Comparison of ENCODE assay signal across 8 cellular contexts in genomic region chr15:79897380-79897678, GRCh38. TPM values are rescaled to one million over a fixed set of nuclear protein-coding genes. Genes with fewer than 3 reads are reported as not detected.
DNase-seq lines count a peak whose midpoint lies in the region; ATAC-seq, FAIRE-seq and TF ChIP-seq lines count a peak whose summit lies in the region.

No MANE protein-coding gene starts in this region.

- POLR2A ChIA-PET in HepG2 (lab: Yijun Ruan, JAX), result interaction anchor here (2.8 to 4.9 kb wide), 2 partner anchors 11 to 26 kb away, joined by 37 to 40 read pairs; no protein-coding TSS in a partner anchor

- H3K36me3 ChIP-seq in HepG2 (replicated peaks in 1 of 2; ENCODE audit: control insufficient read depth in 1 of 2, insufficient read depth in 2 of 2, low read length in 2 of 2) (no peaks in the 10 kb centered on the region), thyroid gland (no peaks in the 10 kb centered on the region)

- H3K4me1 ChIP-seq in HepG2 (ENCODE audit: insufficient read depth, low read length) (peaks cover 57% of the 10 kb centered on the region), thyroid gland (peaks cover 9 to 16% of the 10 kb centered on the region in 2 donors)

- H3K9me3 Mint-ChIP-seq in activated T-cell treated with anti-CD3 and anti-CD28 coated beads, Interleukin-2, amount 50 U/mL, for 24 hours, result no peaks in the 10 kb centered on the region

- peaks cover 62% of the 10 kb centered on the region for H3K4me1 Mint-ChIP-seq in activated T-cell treated with anti-CD3 and anti-CD28 coated beads, Interleukin-2, amount 50 U/mL, for 24 hours (ENCODE audit: low read depth)

- H3K4me2 ChIP-seq in HepG2 (ENCODE audit: low read depth, low read length), result peak overlapping the region; percentile 76

- FAIRE-seq in HepG2 (lab: Jason Lieb, UNC), result peak; percentile 21
- FAIRE-seq in urothelium cell line (lab: Jason Lieb, UNC), result no peak

- H2AFZ ChIP-seq in HepG2 (ENCODE audit: low read length), result peak overlapping the region; percentile 20

- WGBS in adipose tissue, 3 donors, result 6 to 18% (median 12%) methylated on average over 8 of the region's 8 CpGs
- WGBS in HepG2 (ENCODE audit: low lambda C conversion rate), result 12% methylated on average over 6 of the region's 8 CpGs
- WGBS in thyroid gland, 2 donors, result 35 to 48% methylated on average over 8 of the region's 8 CpGs

- H3K9me3 ChIP-seq in HepG2 (ENCODE audit: low read length), result no peaks in the 10 kb centered on the region
- no peaks in the 10 kb centered on the region for H3K9me3 ChIP-seq in thyroid gland

- ATAC-seq in HepG2 (no peak), HG03457 (IDR thresholded peaks at IDR 0.05; ENCODE audit: unreplicated experiment) (no peak)

- H3K79me2 ChIP-seq in HepG2 (ENCODE audit: insufficient read depth, low read length), result peaks cover 33% of the 10 kb centered on the region

- no peak for TF ChIP-seq CTCF in HepG2 (CRISPR knock-in tag; IDR thresholded peaks at IDR 0.05)
- TF ChIP-seq CTCF in thyroid gland (IDR thresholded peaks at IDR 0.05), result no peak

- DNase-seq in activated T-cell treated with anti-CD3 and anti-CD28 coated beads, Interleukin-2, amount 50 U/mL, for 24 hours, result no peak
- no peak for DNase-seq in activated T-cell treated with anti-CD3 and anti-CD28 coated beads, Interleukin-2, amount 50 U/mL, for 48 hours
- no peak for DNase-seq in HepG2 (ENCODE audit: low spot score)
- DNase-seq in thyroid gland, result no peak
- no peak for DNase-seq in urothelium cell line (ENCODE audit: low spot score)
- no peak for DNase-seq in effector CD4-positive, alpha-beta T cell

- H3K36me3 Mint-ChIP-seq in activated T-cell treated with anti-CD3 and anti-CD28 coated beads, Interleukin-2, amount 50 U/mL, for 24 hours (ENCODE audit: low read depth), result peaks cover 42% of the 10 kb centered on the region

- peak overlapping the region; percentile 98 for H3K27ac ChIP-seq in adipose tissue (ENCODE audit: low read depth, low read length)
- H3K27ac ChIP-seq in HepG2 (ENCODE audit: extremely low read length, insufficient read depth, low read length), result peak overlapping the region; percentile 98
- peak overlapping the region; percentile 86 to 96 (median 92) for H3K27ac ChIP-seq in thyroid gland

- H3K27me3 ChIP-seq in HepG2 (ENCODE audit: control insufficient read depth in 1 of 2, insufficient read depth in 2 of 2, low read length in 2 of 2), result no peaks in the 10 kb centered on the region; a peak in 1 of 5 replicates
- H3K27me3 ChIP-seq in thyroid gland, result no peaks in the 10 kb centered on the region

- H3K4me3 ChIP-seq in HepG2 (replicated peaks in 1 of 3; ENCODE audit: insufficient read depth in 1 of 3, low read depth in 2 of 3, low read length in 3 of 3) (peak overlapping the region; percentile 85 to 88 (median 85)), thyroid gland (replicated peaks in 1 of 3) (peak overlapping the region; percentile 41 to 84 (median 67))

- BruUV-seq in HepG2 (replicated peaks; lab: Mats Ljungman, UMichigan), result no TSS peak

- H4K20me1 ChIP-seq in HepG2 (ENCODE audit: insufficient read depth, low read length), result no peaks in the 10 kb centered on the region

- CTCF ChIA-PET in HepG2 (lab: Yijun Ruan, JAX; ENCODE audit: low intra/inter-chr PET ratio, low total read pairs), result interaction anchor here (1.0 to 1.5 kb wide), 2 partner anchors 44 to 96 kb away, joined by 3 to 8 read pairs; no protein-coding TSS in a partner anchor

- H3K9ac ChIP-seq in HepG2 (ENCODE audit: insufficient read depth, low read depth, low read length), result peak overlapping the region; percentile 97

- TF ChIP-seq POLR2A in HepG2 (IDR thresholded peaks at IDR 0.05; ENCODE audit: insufficient read depth in 1 of 2, low read depth in 2 of 2, low read length in 2 of 2), result no peak
- TF ChIP-seq POLR2A in thyroid gland (IDR thresholded peaks at IDR 0.05), result no peak

- no peaks in the 10 kb centered on the region for H3K27me3 Mint-ChIP-seq in activated T-cell treated with anti-CD3 and anti-CD28 coated beads, Interleukin-2, amount 50 U/mL, for 24 hours

- H3K27ac Mint-ChIP-seq in activated T-cell treated with anti-CD3 and anti-CD28 coated beads, Interleukin-2, amount 50 U/mL, for 24 hours, result peak overlapping the region; percentile 97

- TF ChIP-seq EP300 in HepG2 (IDR thresholded peaks at IDR 0.05; ENCODE audit: low read depth in 2 of 2, low read length in 2 of 2) (no peak), HepG2 (CRISPR knock-in tag; IDR thresholded peaks at IDR 0.05; ENCODE audit: borderline replicate concordance) (no peak)

- no peak for TF ChIP-seq RAD21 in HepG2 (CRISPR knock-in tag; IDR thresholded peaks at IDR 0.05)

- intact Hi-C loops in HepG2 (cut with micrococcal nuclease; ENCODE audit: unreplicated experiment), result loop anchor here (2.0 kb wide), 2 partner anchors 25 to 95 kb away; no protein-coding TSS in a partner anchor
- intact Hi-C loops in thyroid gland (cut with DNase I), result no loop called here

- H3K4me3 Mint-ChIP-seq in activated T-cell treated with anti-CD3 and anti-CD28 coated beads, Interleukin-2, amount 50 U/mL, for 24 hours, result peak overlapping the region; percentile 98

- in situ Hi-C loops in HepG2 (cut with HindIII; ENCODE audit: extremely low pct_ligation_motif_present, low pct_unique_long_range_greater_than_20kb), result loop anchor here (5.0 to 25.0 kb wide), 2 partner anchors 95 to 265 kb away; partner anchors contain the start of gene FAH

TF ChIP-seq in HepG2, 621 proteins besides CTCF, POLR2A, EP300 and RAD21 (continues in another document):
- TF ChIP-seq ZMYM2 (CRISPR knock-in tag; IDR thresholded peaks at IDR 0.05) (peak; percentile 7; the same call in 1 of the 2 replicates), LRRFIP1 (CRISPR knock-in tag; conservative IDR thresholded peaks at IDR 0.05) (0 out of 2 replicates have a peak, but pooled peaks have one; percentile 37)
- TF ChIP-seq, protein P1, sequence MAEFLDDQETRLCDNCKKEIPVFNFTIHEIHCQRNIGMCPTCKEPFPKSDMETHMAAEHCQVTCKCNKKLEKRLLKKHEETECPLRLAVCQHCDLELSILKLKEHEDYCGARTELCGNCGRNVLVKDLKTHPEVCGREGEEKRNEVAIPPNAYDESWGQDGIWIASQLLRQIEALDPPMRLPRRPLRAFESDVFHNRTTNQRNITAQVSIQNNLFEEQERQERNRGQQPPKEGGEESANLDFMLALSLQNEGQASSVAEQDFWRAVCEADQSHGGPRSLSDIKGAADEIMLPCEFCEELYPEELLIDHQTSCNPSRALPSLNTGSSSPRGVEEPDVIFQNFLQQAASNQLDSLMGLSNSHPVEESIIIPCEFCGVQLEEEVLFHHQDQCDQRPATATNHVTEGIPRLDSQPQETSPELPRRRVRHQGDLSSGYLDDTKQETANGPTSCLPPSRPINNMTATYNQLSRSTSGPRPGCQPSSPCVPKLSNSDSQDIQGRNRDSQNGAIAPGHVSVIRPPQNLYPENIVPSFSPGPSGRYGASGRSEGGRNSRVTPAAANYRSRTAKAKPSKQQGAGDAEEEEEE (CRISPR knock-in tag; IDR thresholded peaks at IDR 0.05; ENCODE audit: borderline replicate concordance), result no peak

RNA-seq across cellular contexts. Expression of gene MTHFS, which starts 0.5 kb away (rescaled TPM):
- polyA plus RNA-seq in adipose tissue (10 to 100 TPM; 60.4 to 94.7 (median 86.8) TPM), HepG2 (2011; rRNA removed) (48.7 and 49.7 TPM in 2 replicates)
- total RNA-seq in HepG2 (2016; rRNA removed; fragmentation: Illumina TruSeq; extraction: Trizol) (37.0 and 52.4 TPM in 2 replicates), thyroid gland (10 to 100 TPM; 18.2 to 29.5 (median 23.5) TPM)
- 27.5 and 32.2 TPM in 2 replicates for total RNA-seq in HepG2 (2016; cell fraction: cytosol; rRNA removed; fragmentation: Illumina TruSeq; extraction: Trizol; ENCODE audit: low read depth)
- 35.9 and 52.4 TPM in 2 replicates for total RNA-seq in HepG2 (2016; cell fraction: insoluble cytoplasmic fraction; rRNA removed; fragmentation: Illumina TruSeq; extraction: Trizol)
- total RNA-seq in HepG2 (2016; cell fraction: membrane; rRNA removed; fragmentation: Illumina TruSeq; extraction: Trizol), result 35.1 and 35.8 TPM in 2 replicates
- 20.8 and 21.2 TPM in 2 replicates for total RNA-seq in HepG2 (2016; cell fraction: nucleus; rRNA removed; fragmentation: Illumina TruSeq; extraction: Trizol)
- 51.7 and 69.8 TPM in 2 replicates for polyA plus RNA-seq in HepG2 (2011; cell fraction: cytosol; rRNA removed)
- 17.3 and 18.6 TPM in 2 replicates for polyA plus RNA-seq in HepG2 (2011; cell fraction: nucleus; rRNA removed)
- 54.3 and 54.5 TPM in 2 replicates for polyA plus RNA-seq in HepG2 (2012)
- polyA plus RNA-seq in HepG2 (2016; cell fraction: cytosol; fragmentation: Illumina TruSeq; extraction: Trizol; ENCODE audit: low read depth), result 37.9 and 57.9 TPM in 2 replicates
- 97.4 and 99.9 TPM in 2 replicates for polyA plus RNA-seq in HepG2 (2016; cell fraction: insoluble cytoplasmic fraction; fragmentation: Illumina TruSeq; extraction: Trizol; ENCODE audit: low read depth)
- polyA plus RNA-seq in HepG2 (2016; cell fraction: membrane; fragmentation: Illumina TruSeq; extraction: Trizol; ENCODE audit: low read depth), result 50.6 and 54.6 TPM in 2 replicates
- polyA plus RNA-seq in HepG2 (2016; cell fraction: nucleus; fragmentation: Illumina TruSeq; extraction: Trizol; ENCODE audit: insufficient read depth, low read depth), result 42.9 and 44.8 TPM in 2 replicates
- 7.5 and 10.8 TPM in 2 replicates for polyA minus RNA-seq in HepG2 (2011; rRNA and poly(A)+ RNA removed; ENCODE audit: low replicate concordance)
- 17.3 and 20.8 TPM in 2 replicates for polyA minus RNA-seq in HepG2 (2011; cell fraction: cytosol; rRNA and poly(A)+ RNA removed)
- polyA minus RNA-seq in HepG2 (2011; cell fraction: nucleus; rRNA and poly(A)+ RNA removed), result 30.0 and 33.6 TPM in 2 replicates
